ENCODE assay signal across 8 cellular contexts in genomic region chr12:107912421-107913004, GRCh38.
A peak's percentile ranks its signal among the peaks of the same experiment; 100 is the strongest.
DNase-seq lines count a peak whose midpoint lies in the region; ATAC-seq and TF ChIP-seq lines count a peak whose summit lies in the region.

No MANE protein-coding gene starts in this region.

- CTCF ChIA-PET in WTC11 (lab: Charles Lee), result interaction anchor here (0.6 to 2.4 kb wide), 61 partner anchors 8 to 1807 kb away, joined by 3 to 35 read pairs (median 4); partner anchors contain the start of genes ASCL4 and WSCD2

- peaks cover 23% of the 10 kb centered on the region for H3K27me3 ChIP-seq in HUES48 (ENCODE audit: control insufficient read depth, insufficient read depth, low read length)

- H3K9me3 Mint-ChIP-seq in WTC11, result no peaks in the 10 kb centered on the region

- H3K9me3 ChIP-seq in HUES48 (ENCODE audit: control insufficient read depth, insufficient read depth, low read length), result no peaks in the 10 kb centered on the region

- H3K27ac ChIP-seq in HUES48 (ENCODE audit: low read depth, low read length), result no peak overlapping the region

- H3K36me3 ChIP-seq in HUES48 (ENCODE audit: control insufficient read depth, insufficient read depth, low read length), result no peaks in the 10 kb centered on the region

- no peaks in the 10 kb centered on the region for H3K4me1 Mint-ChIP-seq in WTC11

- DNase-seq in ACHN (peak; percentile 87), WTC11 (ENCODE audit: low spot score) (peak; percentile 85), cardiac fibroblast (ENCODE audit: low read depth in 2 of 2) (peak; percentile 6 to 8), left lobe of liver (ENCODE audit: low spot score) (peak; percentile 64), NCI-H526 treated with DMSO at 0.1 percent for 48 hours (lab: John Stamatoyannopoulos, UW) (no peak)
- peak; percentile 5 for DNase-seq in stimulated activated CD8-positive, alpha-beta memory T cell treated with anti-CD3 and anti-CD28 coated beads, Interleukin-15, amount 100 ng/mL, for 1 hour (ENCODE audit: low read depth)

- H3K4me3 ChIP-seq in HUES48 (ENCODE audit: low read depth, low read length), result peak overlapping the region; percentile 76
- no peak overlapping the region for H3K4me3 ChIP-seq in cardiac fibroblast (replicated peaks in 1 of 2; ENCODE audit: low read depth in 2 of 2, low read length in 2 of 2)

- ATAC-seq in GM18907 (IDR thresholded peaks at IDR 0.05; ENCODE audit: unreplicated experiment) (peak; percentile 46), WTC11 (peak; percentile 94), left lobe of liver (peak; percentile 87)

- no peaks in the 10 kb centered on the region for H3K36me3 Mint-ChIP-seq in WTC11

- POLR2A ChIA-PET in WTC11 (lab: Charles Lee), result no interaction called here

- H3K4me3 Mint-ChIP-seq in WTC11, result peak overlapping the region; percentile 93

- TF ChIP-seq CTCF in WTC11 (IDR thresholded peaks at IDR 0.05) (peak; percentile 94), cardiac fibroblast (IDR thresholded peaks at IDR 0.05; ENCODE audit: low read depth, low read length) (peak; percentile 63)

- no peak overlapping the region for H3K27ac Mint-ChIP-seq in WTC11

- H3K9ac ChIP-seq in HUES48 (ENCODE audit: low read depth, low read length), result no peak overlapping the region

- in situ Hi-C loops in ACHN (cut with HindIII; ENCODE audit: low pct_ligation_motif_present, low pct_unique_long_range_greater_than_20kb, low sequenced_read_pairs), result no loop called here

- H3K4me1 ChIP-seq in HUES48 (ENCODE audit: control insufficient read depth, insufficient read depth, low read length), result no peaks in the 10 kb centered on the region; the same call in 1 of the 2 replicates

- H3K27me3 Mint-ChIP-seq in WTC11 (ENCODE audit: low read depth), result peaks cover 52% of the 10 kb centered on the region

TF ChIP-seq in WTC11, 78 proteins besides CTCF, POLR2A, EP300 and RAD21:
- TF ChIP-seq, protein P1, sequence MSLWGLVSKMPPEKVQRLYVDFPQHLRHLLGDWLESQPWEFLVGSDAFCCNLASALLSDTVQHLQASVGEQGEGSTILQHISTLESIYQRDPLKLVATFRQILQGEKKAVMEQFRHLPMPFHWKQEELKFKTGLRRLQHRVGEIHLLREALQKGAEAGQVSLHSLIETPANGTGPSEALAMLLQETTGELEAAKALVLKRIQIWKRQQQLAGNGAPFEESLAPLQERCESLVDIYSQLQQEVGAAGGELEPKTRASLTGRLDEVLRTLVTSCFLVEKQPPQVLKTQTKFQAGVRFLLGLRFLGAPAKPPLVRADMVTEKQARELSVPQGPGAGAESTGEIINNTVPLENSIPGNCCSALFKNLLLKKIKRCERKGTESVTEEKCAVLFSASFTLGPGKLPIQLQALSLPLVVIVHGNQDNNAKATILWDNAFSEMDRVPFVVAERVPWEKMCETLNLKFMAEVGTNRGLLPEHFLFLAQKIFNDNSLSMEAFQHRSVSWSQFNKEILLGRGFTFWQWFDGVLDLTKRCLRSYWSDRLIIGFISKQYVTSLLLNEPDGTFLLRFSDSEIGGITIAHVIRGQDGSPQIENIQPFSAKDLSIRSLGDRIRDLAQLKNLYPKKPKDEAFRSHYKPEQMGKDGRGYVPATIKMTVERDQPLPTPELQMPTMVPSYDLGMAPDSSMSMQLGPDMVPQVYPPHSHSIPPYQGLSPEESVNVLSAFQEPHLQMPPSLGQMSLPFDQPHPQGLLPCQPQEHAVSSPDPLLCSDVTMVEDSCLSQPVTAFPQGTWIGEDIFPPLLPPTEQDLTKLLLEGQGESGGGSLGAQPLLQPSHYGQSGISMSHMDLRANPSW (CRISPR knock-in tag; conservative IDR thresholded peaks at IDR 0.05; ENCODE audit: low read depth), result no peak
- TF ChIP-seq TEAD1 (CRISPR knock-in tag; IDR thresholded peaks at IDR 0.05) (0 out of 2 replicates have a peak, but pooled peaks have one; percentile 52), MAX (CRISPR knock-in tag; IDR thresholded peaks at IDR 0.05) (peak; percentile 57; the same call in 1 of the 2 replicates), FOXP1 (CRISPR knock-in tag; IDR thresholded peaks at IDR 0.05; ENCODE audit: borderline replicate concordance) (peak; percentile 20; the same call in 1 of the 2 replicates), ZNF121 (CRISPR knock-in tag; IDR thresholded peaks at IDR 0.05) (peak; percentile 51; the same call in 1 of the 2 replicates), ARID4B (CRISPR knock-in tag; IDR thresholded peaks at IDR 0.05; ENCODE audit: borderline replicate concordance) (0 out of 2 replicates have a peak, but pooled peaks have one; percentile 47)
- TF ChIP-seq, protein P2, sequence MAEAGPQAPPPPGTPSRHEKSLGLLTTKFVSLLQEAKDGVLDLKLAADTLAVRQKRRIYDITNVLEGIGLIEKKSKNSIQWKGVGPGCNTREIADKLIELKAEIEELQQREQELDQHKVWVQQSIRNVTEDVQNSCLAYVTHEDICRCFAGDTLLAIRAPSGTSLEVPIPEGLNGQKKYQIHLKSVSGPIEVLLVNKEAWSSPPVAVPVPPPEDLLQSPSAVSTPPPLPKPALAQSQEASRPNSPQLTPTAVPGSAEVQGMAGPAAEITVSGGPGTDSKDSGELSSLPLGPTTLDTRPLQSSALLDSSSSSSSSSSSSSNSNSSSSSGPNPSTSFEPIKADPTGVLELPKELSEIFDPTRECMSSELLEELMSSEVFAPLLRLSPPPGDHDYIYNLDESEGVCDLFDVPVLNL (CRISPR knock-in tag; IDR thresholded peaks at IDR 0.05; ENCODE audit: borderline replicate concordance, low read depth), result no peak
- TF ChIP-seq, protein P3, sequence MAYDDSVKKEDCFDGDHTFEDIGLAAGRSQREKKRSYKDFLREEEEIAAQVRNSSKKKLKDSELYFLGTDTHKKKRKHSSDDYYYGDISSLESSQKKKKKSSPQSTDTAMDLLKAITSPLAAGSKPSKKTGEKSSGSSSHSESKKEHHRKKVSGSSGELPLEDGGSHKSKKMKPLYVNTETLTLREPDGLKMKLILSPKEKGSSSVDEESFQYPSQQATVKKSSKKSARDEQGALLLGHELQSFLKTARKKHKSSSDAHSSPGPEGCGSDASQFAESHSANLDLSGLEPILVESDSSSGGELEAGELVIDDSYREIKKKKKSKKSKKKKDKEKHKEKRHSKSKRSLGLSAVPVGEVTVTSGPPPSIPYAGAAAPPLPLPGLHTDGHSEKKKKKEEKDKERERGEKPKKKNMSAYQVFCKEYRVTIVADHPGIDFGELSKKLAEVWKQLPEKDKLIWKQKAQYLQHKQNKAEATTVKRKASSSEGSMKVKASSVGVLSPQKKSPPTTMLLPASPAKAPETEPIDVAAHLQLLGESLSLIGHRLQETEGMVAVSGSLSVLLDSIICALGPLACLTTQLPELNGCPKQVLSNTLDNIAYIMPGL (CRISPR knock-in tag; IDR thresholded peaks at IDR 0.05), result peak; percentile 62; the same call in 1 of the 2 replicates
